ENCODE assay signal across 9 cellular contexts in genomic region chr1:224920930-224921329, GRCh38. TPM values are rescaled to one million over a fixed set of nuclear protein-coding genes. Genes with fewer than 3 reads are reported as not detected.
"Had no signal": no experiment of that assay in that cellular context is flagged by ENCODE, and none has a peak within 500 bp of the region (broad histone marks: within the 10 kb centered on the region; RNA-seq: fewer than 3 reads in every experiment).

No MANE protein-coding gene starts in this region.

- H3K4me3 ChIP-seq: GM23248 had no signal

- H3K36me3 Mint-ChIP-seq: IgD-negative memory B cell had no signal

- H3K27ac ChIP-seq: GM23248, HL-60 had no signal

- H2AFZ ChIP-seq: GM23248 had no signal

- H3K4me3 Mint-ChIP-seq: IgD-negative memory B cell had no signal

- H3K27ac Mint-ChIP-seq: IgD-negative memory B cell had no signal

- H3K9ac ChIP-seq: GM23248 had no signal

- DNase-seq: GM23248, GOT3, H7, HCEC 1CT, KBM-7 had no signal

- FAIRE-seq: HepG2 had no signal

- H3K27me3 Mint-ChIP-seq: IgD-negative memory B cell had no signal

RNA-seq across cellular contexts. Expression of gene DNAH14, which starts 8.5 kb away (rescaled TPM):
- total RNA-seq: H4 had no signal
